Comparison of ENCODE assay signal across 3 cellular contexts in the genomic region with DNA sequence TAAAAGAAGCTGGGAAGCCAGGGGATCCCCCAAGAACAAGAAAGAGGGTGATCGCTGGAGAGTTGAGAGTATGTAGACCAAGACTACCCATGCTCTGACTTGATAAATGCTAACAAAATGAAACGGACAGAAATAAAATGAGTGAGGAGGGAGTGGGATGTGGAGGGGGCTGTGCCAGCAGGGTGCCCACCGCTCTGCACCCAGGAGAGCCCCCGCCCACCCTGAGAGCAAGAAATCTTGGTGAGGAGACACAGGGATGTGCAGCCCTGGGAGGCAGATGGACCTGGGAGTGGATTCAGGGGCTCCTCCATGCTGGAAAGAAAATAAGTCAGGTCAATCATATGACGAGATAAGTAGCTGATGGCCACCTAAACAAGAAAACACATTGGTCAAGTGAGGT.
"Had no signal": no experiment of that assay in that cellular context is flagged by ENCODE, and none has a peak within 500 bp of the region (broad histone marks: within the 10 kb centered on the region; RNA-seq: fewer than 3 reads in every experiment).

No MANE protein-coding gene starts in this region.

- ATAC-seq: GM12878 had no signal

- DNase-seq: GDM1, GF-D8 had no signal

- H3K4me3 ChIP-seq: GM12878 had no signal
